ENCODE assay signal across 8 cellular contexts in the genomic region with DNA sequence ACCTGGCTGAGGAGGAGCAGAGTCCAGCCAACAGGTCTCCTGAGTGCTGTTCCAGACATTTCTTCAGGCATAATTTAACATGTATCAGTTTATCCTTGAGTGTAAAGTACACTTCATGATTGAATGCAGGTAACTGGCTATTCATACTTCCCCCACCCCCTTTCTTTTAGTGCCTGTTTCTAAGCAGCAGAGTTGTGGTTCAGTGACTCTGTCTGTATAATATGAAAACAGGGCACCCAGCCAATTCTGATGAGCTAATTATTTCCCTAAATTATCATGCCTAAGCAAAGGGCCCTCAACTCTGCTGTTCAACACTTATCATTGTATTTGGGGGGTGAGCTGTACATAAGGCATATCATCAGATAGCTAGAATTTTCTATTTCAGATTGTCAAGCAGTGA. TPM values are rescaled to one million over a fixed set of nuclear protein-coding genes. Genes with fewer than 3 reads are reported as not detected.
DNase-seq lines count a peak whose midpoint lies in the region; ATAC-seq and TF ChIP-seq lines count a peak whose summit lies in the region.

No MANE protein-coding gene starts in this region.

- H3K27me3 ChIP-seq in ACC112 (ENCODE audit: insufficient read depth, low read length) (no peaks in the 10 kb centered on the region), neural progenitor cell (no peaks in the 10 kb centered on the region)

- DNase-seq in NCI-H1694 treated with DMSO at 0.1 percent for 48 hours (lab: John Stamatoyannopoulos, UW), result peak; percentile 92
- peak; percentile 8 for DNase-seq in activated naive CD8-positive, alpha-beta T cell treated with anti-CD3 and anti-CD28 coated beads for 36 hours
- no peak for DNase-seq in neural progenitor cell (ENCODE audit: low spot score)
- DNase-seq in GM13977 (ENCODE audit: low spot score), result no peak
- DNase-seq in Ammon's horn (ENCODE audit: low spot score), result no peak

- no peak overlapping the region for H3K4me3 Mint-ChIP-seq in activated naive CD8-positive, alpha-beta T cell treated with anti-CD3 and anti-CD28 coated beads for 36 hours
- H3K4me3 Mint-ChIP-seq in nephron, result no peak overlapping the region
- H3K4me3 Mint-ChIP-seq in neural progenitor cell, result no peak overlapping the region

- H3K4me3 ChIP-seq in ACC112 (ENCODE audit: low read depth, low read length) (no peak overlapping the region), neural progenitor cell (no peak overlapping the region)

- H2AFZ ChIP-seq in ACC112 (ENCODE audit: low read length, unreplicated experiment) (no peak overlapping the region), neural progenitor cell (replicated peaks) (no peak overlapping the region)

- H3F3A ChIP-seq in neural progenitor cell (ENCODE audit: low read depth), result peaks cover 23% of the 10 kb centered on the region

- no peaks in the 10 kb centered on the region for H3K9me3 Mint-ChIP-seq in activated naive CD8-positive, alpha-beta T cell treated with anti-CD3 and anti-CD28 coated beads for 36 hours
- no peaks in the 10 kb centered on the region for H3K9me3 Mint-ChIP-seq in nephron
- H3K9me3 Mint-ChIP-seq in neural progenitor cell, result no peaks in the 10 kb centered on the region

- no peak overlapping the region for H3K4me2 ChIP-seq in neural progenitor cell

- H3K27ac ChIP-seq in ACC112 (ENCODE audit: low read depth, low read length) (peak overlapping the region; percentile 45), neural progenitor cell (no peak overlapping the region)

- ATAC-seq in GM18505 (IDR thresholded peaks at IDR 0.05; ENCODE audit: unreplicated experiment), result peak; percentile 61

- no peaks in the 10 kb centered on the region for H3K27me3 Mint-ChIP-seq in activated naive CD8-positive, alpha-beta T cell treated with anti-CD3 and anti-CD28 coated beads for 36 hours
- H3K27me3 Mint-ChIP-seq in nephron (ENCODE audit: low read depth), result no peaks in the 10 kb centered on the region
- H3K27me3 Mint-ChIP-seq in neural progenitor cell (ENCODE audit: insufficient read depth, low read depth), result peaks cover 13% of the 10 kb centered on the region

- no peak for TF ChIP-seq POLR2A in GM18505 (IDR thresholded peaks at IDR 0.05; ENCODE audit: borderline replicate concordance, extremely low read depth, insufficient read depth, insufficient read length)

- H3K27ac Mint-ChIP-seq in activated naive CD8-positive, alpha-beta T cell treated with anti-CD3 and anti-CD28 coated beads for 36 hours, result no peak overlapping the region
- H3K27ac Mint-ChIP-seq in nephron (peak overlapping the region; percentile 90 to 95 (median 95)), neural progenitor cell (no peak overlapping the region)

- peaks cover 3% of the 10 kb centered on the region for H3K36me3 Mint-ChIP-seq in activated naive CD8-positive, alpha-beta T cell treated with anti-CD3 and anti-CD28 coated beads for 36 hours
- H3K36me3 Mint-ChIP-seq in nephron (ENCODE audit: low read depth) (no peaks in the 10 kb centered on the region), neural progenitor cell (no peaks in the 10 kb centered on the region)

- in situ Hi-C loops in GM13977 (cut with MboI; ENCODE audit: low pct_unique_long_range_greater_than_20kb, low sequenced_read_pairs, unreplicated experiment), result no loop called here

- H3K4me1 Mint-ChIP-seq in activated naive CD8-positive, alpha-beta T cell treated with anti-CD3 and anti-CD28 coated beads for 36 hours, result peaks cover 33% of the 10 kb centered on the region
- H3K4me1 Mint-ChIP-seq in nephron (peaks cover 22% of the 10 kb centered on the region), neural progenitor cell (peaks cover 14% of the 10 kb centered on the region)

- H3K36me3 ChIP-seq in ACC112 (ENCODE audit: insufficient read depth, low read length) (no peaks in the 10 kb centered on the region), neural progenitor cell (no peaks in the 10 kb centered on the region)

- TF ChIP-seq CTCF in nephron (IDR thresholded peaks at IDR 0.05; ENCODE audit: unreplicated experiment in 3 of 3), result no peak
- TF ChIP-seq CTCF in neural progenitor cell (IDR thresholded peaks at IDR 0.05), result no peak
- no peak for TF ChIP-seq CTCF in GM13977 (IDR thresholded peaks at IDR 0.05; ENCODE audit: extremely low read depth, insufficient read depth, missing control alignments)

- H3K79me2 ChIP-seq in ACC112 (ENCODE audit: control insufficient read depth, insufficient read depth, low read length, unreplicated experiment), result no peaks in the 10 kb centered on the region
- H3K79me2 ChIP-seq in neural progenitor cell (ENCODE audit: low read depth), result no peaks in the 10 kb centered on the region

- no peaks in the 10 kb centered on the region for H3K9me3 ChIP-seq in neural progenitor cell (ENCODE audit: low read depth)

- H3K4me1 ChIP-seq in ACC112 (ENCODE audit: control insufficient read depth, insufficient read depth, low read length, unreplicated experiment), result peaks cover 37% of the 10 kb centered on the region
- peaks cover 12% of the 10 kb centered on the region for H3K4me1 ChIP-seq in neural progenitor cell

- no peak overlapping the region for H3K9ac ChIP-seq in neural progenitor cell

- no peaks in the 10 kb centered on the region for H4K20me1 ChIP-seq in neural progenitor cell (ENCODE audit: low read depth)

RNA-seq across cellular contexts. Expression of gene ZSWIM6, which starts 51.9 kb away (rescaled TPM):
- total RNA-seq in activated naive CD8-positive, alpha-beta T cell treated with anti-CD3 and anti-CD28 coated beads for 36 hours, result 1 to 10 TPM; 3.0 to 3.2 TPM
- total RNA-seq in neural progenitor cell (ENCODE audit: low replicate concordance), result 25.3 and 32.2 TPM in 2 replicates

Comparison
In these comparisons a context has a peak if more than half of its experiments do, and no peak if none do; other contexts are left out.
1. DNase-seq: peak in NCI-H1694 treated with DMSO at 0.1 percent for 48 hours (single experiment) and activated naive CD8-positive, alpha-beta T cell treated with anti-CD3 and anti-CD28 coated beads for 36 hours (single experiment); none in neural progenitor cell (single experiment), GM13977 (single experiment) and Ammon's horn (single experiment).
2. H3K27ac Mint-ChIP-seq: peak in nephron (3 of 3); none in activated naive CD8-positive, alpha-beta T cell treated with anti-CD3 and anti-CD28 coated beads for 36 hours (single experiment) and neural progenitor cell (single experiment).